10 cellular contexts compared by ENCODE assay signal in the genomic region with DNA sequence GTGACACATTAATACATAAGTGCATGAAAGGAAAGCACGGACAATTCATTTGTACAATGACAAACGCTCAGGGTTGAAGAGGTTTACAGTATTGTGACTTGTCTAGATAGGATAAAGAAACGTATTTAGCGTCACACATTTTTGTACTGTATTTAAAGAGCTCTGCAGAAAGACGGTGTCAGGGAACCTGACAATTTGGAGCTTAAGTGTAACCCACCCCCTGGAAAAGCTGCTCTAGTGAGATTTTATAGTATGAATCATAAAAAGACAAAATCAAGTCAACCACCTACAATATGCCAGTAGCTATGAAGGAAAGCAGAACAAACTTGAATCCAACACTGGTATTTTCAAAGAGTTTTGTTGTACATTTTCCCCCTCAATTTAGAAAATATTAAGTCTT. TPM values are rescaled to one million over a fixed set of nuclear protein-coding genes. Genes with fewer than 3 reads are reported as not detected.
DNase-seq lines count a peak whose midpoint lies in the region; ATAC-seq, FAIRE-seq and TF ChIP-seq lines count a peak whose summit lies in the region.
"Had no signal": no experiment of that assay in that cellular context is flagged by ENCODE, and none has a peak within 500 bp of the region (broad histone marks: within the 10 kb centered on the region; RNA-seq: fewer than 3 reads in every experiment).

No MANE protein-coding gene starts in this region.

- H3K27me3 ChIP-seq in DOHH2 (ENCODE audit: control insufficient read depth, low read length) (no peaks in the 10 kb centered on the region), H1 (replicated peaks in 1 of 4; ENCODE audit: control insufficient read depth in 3 of 4, extremely low read depth in 1 of 4, insufficient read depth in 3 of 4, low read length in 3 of 4) (no peaks in the 10 kb centered on the region), osteoblast (ENCODE audit: insufficient read depth, low read length) (no peaks in the 10 kb centered on the region)

- FAIRE-seq in H1 (lab: Jason Lieb, UNC) = no peak

- H3K23ac ChIP-seq in H1 (ENCODE audit: insufficient read length) = no peak overlapping the region

- no peak overlapping the region for H3K56ac ChIP-seq in H1 (replicated peaks; ENCODE audit: insufficient read length, low read depth, low read length)

- H3K79me2 ChIP-seq in DOHH2 (ENCODE audit: control insufficient read depth, low read length) = peaks cover 100% of the 10 kb centered on the region
- H3K79me2 ChIP-seq in H1 (ENCODE audit: control insufficient read depth in 1 of 2, insufficient read depth in 2 of 2, low read length in 2 of 2) = peaks cover 96 to 100% of the 10 kb centered on the region in 2 experiments
- peaks cover 100% of the 10 kb centered on the region for H3K79me2 ChIP-seq in osteoblast (ENCODE audit: insufficient read depth, low read length)

- no peak overlapping the region for H2AFZ ChIP-seq in H1 (ENCODE audit: low read length)
- no peak overlapping the region for H2AFZ ChIP-seq in osteoblast (ENCODE audit: low read length)

- H3K36me3 ChIP-seq in DOHH2 (ENCODE audit: control insufficient read depth, low read length) = peaks cover 100% of the 10 kb centered on the region
- H3K36me3 ChIP-seq in H1 (ENCODE audit: control insufficient read depth in 2 of 4, insufficient read depth in 4 of 4, low read length in 3 of 4) = peaks cover 0 to 43% (median 12%) of the 10 kb centered on the region in 4 experiments; a peak in 5 of 8 replicates
- H3K36me3 ChIP-seq in osteoblast (ENCODE audit: insufficient read depth, low read length) = peaks cover 31% of the 10 kb centered on the region

- no peaks in the 10 kb centered on the region for H3K9me3 ChIP-seq in DOHH2 (ENCODE audit: control insufficient read depth, insufficient read depth, low read length)
- H3K9me3 ChIP-seq in H1 (ENCODE audit: insufficient read depth in 2 of 2, low read depth in 1 of 2, low read length in 1 of 2) = no peaks in the 10 kb centered on the region
- H3K9me3 ChIP-seq in osteoblast (ENCODE audit: low read depth, low read length) = no peaks in the 10 kb centered on the region

- H3K79me1 ChIP-seq in H1 (ENCODE audit: low read depth, low read length) = no peaks in the 10 kb centered on the region; the same call in 1 of the 2 replicates

- no peak overlapping the region for H3K27ac ChIP-seq in DOHH2 (ENCODE audit: low read depth, low read length)
- no peak overlapping the region for H3K27ac ChIP-seq in H1 (ENCODE audit: low read depth, low read length)
- peak overlapping the region; percentile 1 for H3K27ac ChIP-seq in osteoblast (ENCODE audit: low read depth, low read length)

- peak overlapping the region; percentile 91 for H3K4me3 ChIP-seq in DOHH2 (ENCODE audit: low read length)
- peak overlapping the region in 2 of 4 experiments; percentile 83 to 92; a peak in 3 of 8 replicates for H3K4me3 ChIP-seq in H1 (ENCODE audit: extremely low read depth in 1 of 4, insufficient read depth in 2 of 4, low read depth in 3 of 4, low read length in 4 of 4)
- peak overlapping the region; percentile 20 for H3K4me3 ChIP-seq in osteoblast (ENCODE audit: insufficient read depth, low read length)

- no peak overlapping the region for H2BK15ac ChIP-seq in H1 (ENCODE audit: low read length)

- H2BK5ac ChIP-seq in H1 (ENCODE audit: low read depth, low read length) = no peak overlapping the region

- H3K23me2 ChIP-seq in H1 (ENCODE audit: low read depth, low read length) = peaks cover 12% of the 10 kb centered on the region; the same call in 1 of the 2 replicates

- CTCF ChIA-PET in H1 (lab: Charles Lee; ENCODE audit: partially characterized antibody) = interaction anchor here (0.6 to 2.7 kb wide), 6 partner anchors 11 to 1401 kb away, joined by 3 to 8 read pairs (median 4); no protein-coding TSS in a partner anchor

- H4K20me1 ChIP-seq in DOHH2 (ENCODE audit: control insufficient read depth, insufficient read depth, low read depth, low read length) = peaks cover 95% of the 10 kb centered on the region
- H4K20me1 ChIP-seq in H1 (replicated peaks in 1 of 2; ENCODE audit: control insufficient read depth in 1 of 2, insufficient read depth in 2 of 2, low read length in 2 of 2) = peaks cover 57 to 75% of the 10 kb centered on the region in 2 experiments
- peaks cover 100% of the 10 kb centered on the region for H4K20me1 ChIP-seq in osteoblast (ENCODE audit: insufficient read depth, low read length)

- peak overlapping the region; percentile 94 for H3K4me2 ChIP-seq in DOHH2 (ENCODE audit: low read length)
- H3K4me2 ChIP-seq in H1 (ENCODE audit: insufficient read depth in 1 of 2, low read depth in 2 of 2, low read length in 2 of 2) = peak overlapping the region; percentile 59 to 87
- peak overlapping the region; percentile 90 for H3K4me2 ChIP-seq in osteoblast (ENCODE audit: insufficient read depth, low read length)

- no peak overlapping the region for H2BK20ac ChIP-seq in H1 (ENCODE audit: low read length)

- no peak overlapping the region for H4K5ac ChIP-seq in H1 (ENCODE audit: insufficient read length, low read depth, low read length)

- no peak for ATAC-seq in HG02763 (IDR thresholded peaks at IDR 0.05; ENCODE audit: unreplicated experiment)

- H3K9me2 ChIP-seq in DOHH2 (replicated peaks; ENCODE audit: control insufficient read depth, low read length) = no peaks in the 10 kb centered on the region

- no peak overlapping the region for H2BK120ac ChIP-seq in H1 (replicated peaks; ENCODE audit: low read depth, low read length)

- no peak overlapping the region; a peak in 1 of 7 replicates for H3K9ac ChIP-seq in H1 (replicated peaks in 1 of 4; ENCODE audit: extremely low read depth in 1 of 4, low read depth in 3 of 4, low read length in 3 of 4)

- no peak; a peak in 1 of 3 replicates for TF ChIP-seq POLR2A in H1 (IDR thresholded peaks at IDR 0.05; ENCODE audit: control extremely low read depth in 1 of 2, low read depth in 2 of 2, low read length in 2 of 2)

- peak; percentile 52 for DNase-seq in NAMALWA (ENCODE audit: low spot score)
- DNase-seq in H1 (ENCODE audit: low read depth in 1 of 2, low spot score in 2 of 2) = no peak
- DNase-seq in osteoblast (ENCODE audit: insufficient read length, low spot score, missing footprints) = no peak
- no peak for DNase-seq in effector CD4-positive, alpha-beta T cell
- no peak for DNase-seq in DMS53 (lab: John Stamatoyannopoulos, UW)
- no peak for DNase-seq in COR-L47 (lab: John Stamatoyannopoulos, UW)
- DNase-seq: central memory CD4-positive, alpha-beta T cell; stimulated activated CD4-positive, alpha-beta T cell treated with anti-CD3 and anti-CD28 coated beads, Interleukin-15, amount 100 ng/mL, for 24 hours had no signal

- WGBS in H1 (ENCODE audit: extremely low coverage in 1 of 2, insufficient coverage in 1 of 2, insufficient read length in 1 of 2, insufficient replicate concordance in 2 of 2, low coverage in 1 of 2, low lambda C conversion rate in 2 of 2, missing lambda C conversion rate in 1 of 2), 2 experiments = 56% methylated on average over 5 of the region's 5 CpGs; no CpG with 5 or more reads in 1 of the 2 experiments

- H2BK12ac ChIP-seq in H1 (ENCODE audit: low read depth, low read length) = no peak overlapping the region

- no peak overlapping the region for H3K14ac ChIP-seq in H1 (ENCODE audit: insufficient read length)

- TF ChIP-seq RAD21 in H1 (IDR thresholded peaks at IDR 0.05 in 1 of 2, conservative IDR thresholded peaks at IDR 0.05 in 1 of 2; ENCODE audit: low read depth in 2 of 2, low read length in 2 of 2) = no peak

- POLR2A ChIA-PET in H1 (lab: Charles Lee; ENCODE audit: partially characterized antibody) = interaction anchor here (0.6 to 13.8 kb wide), 12 partner anchors 10 to 272 kb away, joined by 3 to 176 read pairs (median 3); no protein-coding TSS in a partner anchor

- no peak overlapping the region for H3K4ac ChIP-seq in H1 (replicated peaks; ENCODE audit: insufficient read length, low read depth, low read length)

- no peak for TF ChIP-seq CTCF in DOHH2 (IDR thresholded peaks at IDR 0.05; ENCODE audit: low read depth, low read length, poor library complexity, severe bottlenecking)
- no peak for TF ChIP-seq CTCF in H1 (IDR thresholded peaks at IDR 0.05; ENCODE audit: control extremely low read depth in 1 of 3, insufficient read depth in 1 of 3, low read depth in 1 of 3, low read length in 3 of 3)
- no peak for TF ChIP-seq CTCF in osteoblast (IDR thresholded peaks at IDR 0.05; ENCODE audit: extremely low read depth, low read depth, low read length)

- H3F3A ChIP-seq in DOHH2 (ENCODE audit: control insufficient read depth, insufficient read depth) = peaks cover 43% of the 10 kb centered on the region

- H3K4me1 ChIP-seq in DOHH2 (ENCODE audit: control insufficient read depth, low read length) = peaks cover 77% of the 10 kb centered on the region
- H3K4me1 ChIP-seq in H1 (replicated peaks in 1 of 4; ENCODE audit: control insufficient read depth in 3 of 4, insufficient read depth in 4 of 4, low read length in 3 of 4) = peaks cover 0 to 18% (median 10%) of the 10 kb centered on the region in 4 experiments; a peak in 5 of 7 replicates
- H3K4me1 ChIP-seq in osteoblast (ENCODE audit: insufficient read depth, low read length) = peaks cover 82% of the 10 kb centered on the region

- H4K8ac ChIP-seq in H1 (ENCODE audit: extremely low read depth, insufficient read depth, low read length) = no peak overlapping the region

- no peak overlapping the region for H2AK5ac ChIP-seq in H1 (ENCODE audit: low read depth, low read length)

- H4K91ac ChIP-seq in H1 (replicated peaks; ENCODE audit: insufficient read length, low read length) = no peak overlapping the region

- no peak overlapping the region for H3K18ac ChIP-seq in H1 (ENCODE audit: extremely low read depth, low read length)

- no peak for TF ChIP-seq EP300 in H1 (IDR thresholded peaks at IDR 0.05; ENCODE audit: borderline replicate concordance in 1 of 2, low read depth in 2 of 2, low read length in 2 of 2)

TF ChIP-seq in H1, 55 proteins besides CTCF, POLR2A, EP300 and RAD21 (continues in another document):
- TF ChIP-seq TEAD4 (IDR thresholded peaks at IDR 0.05; ENCODE audit: low read depth, low read length) (no peak), POU5F1 (IDR thresholded peaks at IDR 0.05; ENCODE audit: low read depth, low read length) (no peak), SP1 (IDR thresholded peaks at IDR 0.05; ENCODE audit: low read depth, low read length) (no peak), TAF1 (IDR thresholded peaks at IDR 0.05; ENCODE audit: low read depth, low read length) (no peak), CHD1 (IDR thresholded peaks at IDR 0.05; ENCODE audit: low read depth, low read length) (no peak), RFX5 (IDR thresholded peaks at IDR 0.05; ENCODE audit: borderline replicate concordance, low read depth, low read length) (no peak)

RNA-seq across cellular contexts. Expression of a gene that starts 5.6 kb away (rescaled TPM):
- total RNA-seq in H1 (2021; fragmentation: NEBNext Ultra II Directional; extraction: Animal tissue kit (Norgen Biotek cat#: 25700)) = 267 and 274 TPM in 2 replicates
- polyA plus RNA-seq in H1 (2011; rRNA removed) = 206 and 251 TPM in 2 replicates
- polyA plus RNA-seq in H1 (2011; cell fraction: cytosol; rRNA removed) = 276 TPM
- polyA plus RNA-seq in H1 (2011; cell fraction: nucleus; rRNA removed) = 182 TPM
- 251 to 314 TPM (median 271 TPM) in 4 replicates for polyA plus RNA-seq in H1 (2012, experiment 1 of 2)
- polyA plus RNA-seq in H1 (2012, experiment 2 of 2) = 66.5 TPM
- 261 TPM for polyA plus RNA-seq in H1 (2013, experiment 1 of 2)
- 258 TPM for polyA plus RNA-seq in H1 (2013, experiment 2 of 2)
- 233 and 288 TPM in 2 replicates for polyA minus RNA-seq in H1 (2011; rRNA and poly(A)+ RNA removed)
- 376 TPM for polyA minus RNA-seq in H1 (2011; cell fraction: cytosol; rRNA and poly(A)+ RNA removed)
- 505 TPM for polyA minus RNA-seq in H1 (2011; cell fraction: nucleus; rRNA and poly(A)+ RNA removed)
- total RNA-seq in osteoblast = 95.2 and 111 TPM in 2 replicates
